In the genomic region with DNA sequence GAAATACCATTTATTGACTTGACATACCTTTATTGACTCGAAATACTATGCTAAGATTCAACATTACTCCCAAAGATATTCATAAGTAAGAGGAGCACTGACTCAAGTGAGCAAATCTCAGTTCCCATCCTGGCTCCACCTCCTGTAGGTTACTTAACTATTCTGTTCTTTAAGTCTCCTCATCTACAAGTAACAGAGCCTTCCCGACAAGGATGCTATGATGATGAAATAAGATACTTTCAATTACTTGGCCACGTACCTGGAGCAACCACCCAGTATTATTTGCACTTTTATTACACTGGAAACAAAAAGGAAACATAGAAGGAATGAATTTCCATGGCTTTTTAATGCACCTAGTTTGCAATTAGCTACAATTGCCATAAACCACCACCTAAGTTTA, we compare ENCODE assay signal across 1 cellular context.
TF ChIP-seq lines count a peak whose summit lies in the region.

No MANE protein-coding gene starts in this region.

TF ChIP-seq in WTC11, 78 proteins besides CTCF, POLR2A, EP300 and RAD21 (continued from another document):
- TF ChIP-seq PRDM15 (CRISPR knock-in tag; IDR thresholded peaks at IDR 0.05) = no peak
- no peak for TF ChIP-seq CREM (CRISPR knock-in tag; IDR thresholded peaks at IDR 0.05)
